Comparison of ENCODE assay signal across 2 cellular contexts in genomic region chr1:206893380-206893779, GRCh38.
TF ChIP-seq lines count a peak whose summit lies in the region.

No MANE protein-coding gene starts in this region.

TF ChIP-seq in SK-N-SH, 30 proteins besides CTCF, POLR2A, EP300 and RAD21:
- TF ChIP-seq MXI1 (IDR thresholded peaks at IDR 0.05; ENCODE audit: low read depth, low read length), result no peak
- no peak for TF ChIP-seq FOSL2 (IDR thresholded peaks at IDR 0.05; ENCODE audit: borderline replicate concordance, low read depth)
- TF ChIP-seq, protein P1, sequence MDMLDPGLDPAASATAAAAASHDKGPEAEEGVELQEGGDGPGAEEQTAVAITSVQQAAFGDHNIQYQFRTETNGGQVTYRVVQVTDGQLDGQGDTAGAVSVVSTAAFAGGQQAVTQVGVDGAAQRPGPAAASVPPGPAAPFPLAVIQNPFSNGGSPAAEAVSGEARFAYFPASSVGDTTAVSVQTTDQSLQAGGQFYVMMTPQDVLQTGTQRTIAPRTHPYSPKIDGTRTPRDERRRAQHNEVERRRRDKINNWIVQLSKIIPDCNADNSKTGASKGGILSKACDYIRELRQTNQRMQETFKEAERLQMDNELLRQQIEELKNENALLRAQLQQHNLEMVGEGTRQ (IDR thresholded peaks at IDR 0.05; ENCODE audit: borderline replicate concordance, low read depth, low read length), result no peak
- no peak for TF ChIP-seq GABPA (IDR thresholded peaks at IDR 0.05; ENCODE audit: low read depth)
- TF ChIP-seq, protein P2, sequence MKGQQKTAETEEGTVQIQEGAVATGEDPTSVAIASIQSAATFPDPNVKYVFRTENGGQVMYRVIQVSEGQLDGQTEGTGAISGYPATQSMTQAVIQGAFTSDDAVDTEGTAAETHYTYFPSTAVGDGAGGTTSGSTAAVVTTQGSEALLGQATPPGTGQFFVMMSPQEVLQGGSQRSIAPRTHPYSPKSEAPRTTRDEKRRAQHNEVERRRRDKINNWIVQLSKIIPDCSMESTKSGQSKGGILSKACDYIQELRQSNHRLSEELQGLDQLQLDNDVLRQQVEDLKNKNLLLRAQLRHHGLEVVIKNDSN (IDR thresholded peaks at IDR 0.05; ENCODE audit: borderline replicate concordance, low read depth), result no peak
- TF ChIP-seq SIN3A (IDR thresholded peaks at IDR 0.05; ENCODE audit: borderline replicate concordance, low read depth, low read length), result no peak
- TF ChIP-seq, protein P3, sequence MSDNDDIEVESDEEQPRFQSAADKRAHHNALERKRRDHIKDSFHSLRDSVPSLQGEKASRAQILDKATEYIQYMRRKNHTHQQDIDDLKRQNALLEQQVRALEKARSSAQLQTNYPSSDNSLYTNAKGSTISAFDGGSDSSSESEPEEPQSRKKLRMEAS (IDR thresholded peaks at IDR 0.05; ENCODE audit: low read depth), result no peak
- TF ChIP-seq JUND (IDR thresholded peaks at IDR 0.05), result no peak
- no peak for TF ChIP-seq TEAD4 (IDR thresholded peaks at IDR 0.05; ENCODE audit: borderline replicate concordance, insufficient read depth)
- TF ChIP-seq, protein P4, sequence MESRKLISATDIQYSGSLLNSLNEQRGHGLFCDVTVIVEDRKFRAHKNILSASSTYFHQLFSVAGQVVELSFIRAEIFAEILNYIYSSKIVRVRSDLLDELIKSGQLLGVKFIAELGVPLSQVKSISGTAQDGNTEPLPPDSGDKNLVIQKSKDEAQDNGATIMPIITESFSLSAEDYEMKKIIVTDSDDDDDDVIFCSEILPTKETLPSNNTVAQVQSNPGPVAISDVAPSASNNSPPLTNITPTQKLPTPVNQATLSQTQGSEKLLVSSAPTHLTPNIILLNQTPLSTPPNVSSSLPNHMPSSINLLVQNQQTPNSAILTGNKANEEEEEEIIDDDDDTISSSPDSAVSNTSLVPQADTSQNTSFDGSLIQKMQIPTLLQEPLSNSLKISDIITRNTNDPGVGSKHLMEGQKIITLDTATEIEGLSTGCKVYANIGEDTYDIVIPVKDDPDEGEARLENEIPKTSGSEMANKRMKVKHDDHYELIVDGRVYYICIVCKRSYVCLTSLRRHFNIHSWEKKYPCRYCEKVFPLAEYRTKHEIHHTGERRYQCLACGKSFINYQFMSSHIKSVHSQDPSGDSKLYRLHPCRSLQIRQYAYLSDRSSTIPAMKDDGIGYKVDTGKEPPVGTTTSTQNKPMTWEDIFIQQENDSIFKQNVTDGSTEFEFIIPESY (IDR thresholded peaks at IDR 0.05; ENCODE audit: borderline replicate concordance, low read depth), result no peak
- TF ChIP-seq TCF12 (IDR thresholded peaks at IDR 0.05), result no peak
- TF ChIP-seq FOXJ3 (CRISPR knock-in tag; IDR thresholded peaks at IDR 0.05), result no peak
- no peak for TF ChIP-seq NRF1 (IDR thresholded peaks at IDR 0.05; ENCODE audit: low read depth, low read length)
- no peak for TF ChIP-seq FOXM1 (IDR thresholded peaks at IDR 0.05; ENCODE audit: low read depth)
- no peak for TF ChIP-seq RCOR1 (IDR thresholded peaks at IDR 0.05; ENCODE audit: low read length)

TF ChIP-seq in SK-N-SH treated with all-trans-retinoic acid at 6 μM for 48 hours, 23 proteins besides CTCF, POLR2A, EP300 and RAD21:
- no peak for TF ChIP-seq SNAI2 (CRISPR knock-in tag; IDR thresholded peaks at IDR 0.05)
- TF ChIP-seq RARB (CRISPR knock-in tag; IDR thresholded peaks at IDR 0.05), result no peak
- TF ChIP-seq CSRNP3 (CRISPR knock-in tag; IDR thresholded peaks at IDR 0.05), result no peak
- TF ChIP-seq ZFP30 (CRISPR knock-in tag; IDR thresholded peaks at IDR 0.05), result no peak
- no peak for TF ChIP-seq GLIS3 (CRISPR knock-in tag; IDR thresholded peaks at IDR 0.05)
